Comparison of ENCODE assay signal across 16 cellular contexts in genomic region chr6:2432258-2432657, GRCh38.
DNase-seq lines count a peak whose midpoint lies in the region; ATAC-seq and TF ChIP-seq lines count a peak whose summit lies in the region.
"Had no signal": no experiment of that assay in that cellular context is flagged by ENCODE, and none has a peak within 500 bp of the region (broad histone marks: within the 10 kb centered on the region; RNA-seq: fewer than 3 reads in every experiment).

No MANE protein-coding gene starts in this region.

- no peaks in the 10 kb centered on the region for H3K79me2 ChIP-seq in PC-9 (ENCODE audit: low read depth)

- H3K27ac Mint-ChIP-seq in osteocyte (ENCODE audit: unreplicated experiment) (peak overlapping the region; percentile 63), glutamatergic neuron (ENCODE audit: unreplicated experiment) (no peak overlapping the region)
- H3K27ac Mint-ChIP-seq: IgD-negative memory B cell had no signal

- H3K27me3 Mint-ChIP-seq in osteocyte (ENCODE audit: unreplicated experiment) (no peaks in the 10 kb centered on the region), glutamatergic neuron (ENCODE audit: unreplicated experiment) (no peaks in the 10 kb centered on the region)

- CTCF ChIA-PET in PC-9 (lab: Charles Lee): interaction anchor here (1.3 kb wide), 1 partner anchor 223 kb away, joined by 10 read pairs; no protein-coding TSS in a partner anchor

- H3K36me3 ChIP-seq in PC-9 (ENCODE audit: low read depth): no peaks in the 10 kb centered on the region
- H3K36me3 ChIP-seq: tibial artery had no signal

- H3K9me3 Mint-ChIP-seq in osteocyte (ENCODE audit: unreplicated experiment): no peaks in the 10 kb centered on the region
- peaks cover 3% of the 10 kb centered on the region for H3K9me3 Mint-ChIP-seq in glutamatergic neuron (ENCODE audit: unreplicated experiment)

- 0 out of 2 replicates have a peak, but pooled peaks cover 6% of the 10 kb centered on the region for H3F3A ChIP-seq in PC-9 (ENCODE audit: insufficient read depth, low read depth)

- H3K4me1 Mint-ChIP-seq in osteocyte (ENCODE audit: unreplicated experiment): peaks cover 42% of the 10 kb centered on the region
- H3K4me1 Mint-ChIP-seq in glutamatergic neuron (ENCODE audit: low read depth, unreplicated experiment): no peaks in the 10 kb centered on the region

- no peaks in the 10 kb centered on the region for H3K27me3 ChIP-seq in PC-9 (ENCODE audit: insufficient read depth, low read depth)
- H3K27me3 ChIP-seq: tibial artery had no signal

- BruUV-seq in PC-9 (replicated peaks; lab: Mats Ljungman, UMichigan): no TSS peak

- intact Hi-C loops in PC-9 (cut with micrococcal nuclease; ENCODE audit: unreplicated experiment) (loop anchor here (5.0 to 10.0 kb wide), 3 partner anchors 185 to 477 kb away; partner anchors contain the start of gene GMDS), cardiac septum (cut with DNase I) (no loop called here)

- no peaks in the 10 kb centered on the region for H4K20me1 ChIP-seq in PC-9 (ENCODE audit: insufficient read depth)

- H2AFZ ChIP-seq in PC-9: no peak overlapping the region

- H3K9me3 ChIP-seq in PC-9 (ENCODE audit: insufficient read depth, low read depth): no peaks in the 10 kb centered on the region
- H3K9me3 ChIP-seq: tibial artery had no signal

- peak overlapping the region; percentile 4 for H3K4me3 Mint-ChIP-seq in osteocyte (ENCODE audit: unreplicated experiment)
- H3K4me3 Mint-ChIP-seq in glutamatergic neuron (ENCODE audit: unreplicated experiment): no peak overlapping the region
- H3K4me3 Mint-ChIP-seq: IgD-negative memory B cell had no signal

- H3K9me2 ChIP-seq in PC-9 (ENCODE audit: insufficient read depth): no peaks in the 10 kb centered on the region

- peak; percentile 41 for ATAC-seq in esophagus mucosa
- ATAC-seq: right cardiac atrium had no signal

- H3K4me1 ChIP-seq in PC-9 (replicated peaks; ENCODE audit: insufficient read depth): peaks cover 37% of the 10 kb centered on the region
- H3K4me1 ChIP-seq: tibial artery had no signal

- peak overlapping the region; percentile 94 for H3K27ac ChIP-seq in PC-9
- H3K27ac ChIP-seq: tibial artery had no signal

- TF ChIP-seq CTCF in PC-9 (conservative IDR thresholded peaks at IDR 0.05): no peak
- TF ChIP-seq CTCF in osteocyte (IDR thresholded peaks at IDR 0.05): no peak
- TF ChIP-seq CTCF in glutamatergic neuron (IDR thresholded peaks at IDR 0.05; ENCODE audit: partially characterized antibody, unreplicated experiment): no peak

- POLR2A ChIA-PET in PC-9 (lab: Charles Lee; ENCODE audit: unreplicated experiment): interaction anchor here (0.6 to 0.7 kb wide), 5 partner anchors 419 to 1419 kb away, joined by 3 to 4 read pairs (median 4); no protein-coding TSS in a partner anchor

- H3K4me3 ChIP-seq in PC-9: no peak overlapping the region
- H3K4me3 ChIP-seq: tibial artery had no signal

- H3K36me3 Mint-ChIP-seq in osteocyte (ENCODE audit: unreplicated experiment) (no peaks in the 10 kb centered on the region), glutamatergic neuron (ENCODE audit: unreplicated experiment) (no peaks in the 10 kb centered on the region)

- DNase-seq in EH (ENCODE audit: low read depth) (peak; percentile 98), PC-9 (peak; percentile 50 to 84), osteocyte (ENCODE audit: extremely low spot score, unreplicated experiment) (no peak), NCI-H2196 treated with DMSO at 0.1 percent for 48 hours (lab: John Stamatoyannopoulos, UW; ENCODE audit: unreplicated experiment) (no peak), glutamatergic neuron (no peak), NCI-H526 treated with DMSO at 0.1 percent for 48 hours (lab: John Stamatoyannopoulos, UW) (no peak), cardiac septum (ENCODE audit: low spot score) (no peak)
- DNase-seq: activated T-cell treated with anti-CD3 and anti-CD28 coated beads, Interleukin-2, amount 50 U/mL, for 1 hour; caudate nucleus; DMS153; mesendoderm; NCI-H2029; right cardiac atrium; tibial artery had no signal

- H3K4me2 ChIP-seq in PC-9: peak overlapping the region; percentile 51

Comparison
In these comparisons a context has a peak if more than half of its experiments do, and no peak if none do; other contexts are left out.
1. DNase-seq: peak in EH (single experiment) and PC-9 (2 of 2); none in osteocyte (single experiment), NCI-H2196 treated with DMSO at 0.1 percent for 48 hours (single experiment), glutamatergic neuron (single experiment), NCI-H526 treated with DMSO at 0.1 percent for 48 hours (single experiment) and cardiac septum (single experiment).